ENCODE assay signal across 8 cellular contexts in genomic region chr17:6639014-6639650, GRCh38. TPM values are rescaled to one million over a fixed set of nuclear protein-coding genes. Genes with fewer than 3 reads are reported as not detected.
DNase-seq lines count a peak whose midpoint lies in the region; ATAC-seq and TF ChIP-seq lines count a peak whose summit lies in the region.

No MANE protein-coding gene starts in this region.

- H3K9me2 ChIP-seq in OCI-LY1 (ENCODE audit: low read depth, low read length) = no peaks in the 10 kb centered on the region
- no peaks in the 10 kb centered on the region for H3K9me2 ChIP-seq in neural cell (ENCODE audit: insufficient read depth, low read length)

- peaks cover 31% of the 10 kb centered on the region for H3K36me3 ChIP-seq in OCI-LY1 (ENCODE audit: insufficient read depth, low read length)
- H3K36me3 ChIP-seq in neural cell (ENCODE audit: insufficient read depth, low read length) = no peaks in the 10 kb centered on the region

- DNase-seq in endothelial cell (ENCODE audit: low spot score) (no peak), putamen (ENCODE audit: low spot score) (no peak), Kasumi-1 (lab: John Stamatoyannopoulos, UW) (no peak), SW480 (ENCODE audit: low spot score) (no peak)

- peaks cover 31% of the 10 kb centered on the region for H3K4me1 ChIP-seq in OCI-LY1 (ENCODE audit: insufficient read depth, low read length, severe bottlenecking)

- H3K79me2 ChIP-seq in OCI-LY1 (ENCODE audit: insufficient read depth, low read length) (peaks cover 6% of the 10 kb centered on the region; the same call in 1 of the 2 replicates), neural cell (replicated peaks; ENCODE audit: insufficient read depth, low read length) (peaks cover 32% of the 10 kb centered on the region)

- H3K4me2 ChIP-seq in OCI-LY1 (ENCODE audit: low read length) = peak overlapping the region; percentile 98
- peak overlapping the region; percentile 95 for H3K4me2 ChIP-seq in neural cell (ENCODE audit: low read length)

- H3K27me3 ChIP-seq in OCI-LY1 (ENCODE audit: insufficient read depth, low read length) (no peaks in the 10 kb centered on the region), neural cell (ENCODE audit: insufficient read depth, low read depth, low read length) (no peaks in the 10 kb centered on the region)

- peaks cover 12% of the 10 kb centered on the region for H3K36me3 Mint-ChIP-seq in endothelial cell (ENCODE audit: low read depth, unreplicated experiment)

- H2AFZ ChIP-seq in OCI-LY1 (ENCODE audit: low read length) (no peak overlapping the region), neural cell (ENCODE audit: low read depth, low read length) (no peak overlapping the region)

- no peaks in the 10 kb centered on the region for H3K9me3 ChIP-seq in OCI-LY1 (ENCODE audit: low read length)
- H3K9me3 ChIP-seq in neural cell (ENCODE audit: low read length) = no peaks in the 10 kb centered on the region

- H3K27ac ChIP-seq in C4-2B (peak overlapping the region; percentile 90), OCI-LY1 (ENCODE audit: low read depth, low read length, poor library complexity, severe bottlenecking) (no peak overlapping the region), neural cell (ENCODE audit: low read length) (peak overlapping the region; percentile 90)

- H3K4me3 Mint-ChIP-seq in endothelial cell (ENCODE audit: unreplicated experiment) = peak overlapping the region; percentile 96

- TF ChIP-seq CTCF in C4-2B (conservative IDR thresholded peaks at IDR 0.05) (no peak), OCI-LY1 (IDR thresholded peaks at IDR 0.05; ENCODE audit: low read length) (no peak), endothelial cell (IDR thresholded peaks at IDR 0.05; ENCODE audit: unreplicated experiment) (no peak), neural cell (IDR thresholded peaks at IDR 0.05; ENCODE audit: poor library complexity, severe bottlenecking) (no peak)

- H3K27ac Mint-ChIP-seq in endothelial cell (ENCODE audit: unreplicated experiment) = peak overlapping the region; percentile 61

- TF ChIP-seq EP300 in neural cell (conservative IDR thresholded peaks at IDR 0.05; ENCODE audit: poor library complexity, severe bottlenecking) = no peak

- H3F3A ChIP-seq in OCI-LY1 (ENCODE audit: insufficient read depth, low read length) (no peaks in the 10 kb centered on the region; the same call in none of the 2 replicates), neural cell (ENCODE audit: insufficient read depth, low read length, poor library complexity, severe bottlenecking) (peaks cover 4% of the 10 kb centered on the region)

- ATAC-seq in GM18519 (IDR thresholded peaks at IDR 0.05; ENCODE audit: low FRiP score, unreplicated experiment) = no peak

- H3K27me3 Mint-ChIP-seq in endothelial cell (ENCODE audit: unreplicated experiment) = peaks cover 16% of the 10 kb centered on the region

- H3K9me3 Mint-ChIP-seq in endothelial cell (ENCODE audit: unreplicated experiment) = no peaks in the 10 kb centered on the region

- H3K4me1 Mint-ChIP-seq in endothelial cell (ENCODE audit: unreplicated experiment) = peaks cover 14% of the 10 kb centered on the region

- H4K20me1 ChIP-seq in OCI-LY1 (ENCODE audit: insufficient read depth, low read length) = no peaks in the 10 kb centered on the region
- H4K20me1 ChIP-seq in neural cell (ENCODE audit: insufficient read depth) = no peaks in the 10 kb centered on the region

- H3K4me3 ChIP-seq in OCI-LY1 (ENCODE audit: low read depth, low read length, poor library complexity, severe bottlenecking) (peak overlapping the region; percentile 88), neural cell (ENCODE audit: low read length) (peak overlapping the region; percentile 81)

- no peak for TF ChIP-seq RAD21 in neural cell (conservative IDR thresholded peaks at IDR 0.05)

- H3K9ac ChIP-seq in OCI-LY1 (ENCODE audit: low read length) (peak overlapping the region; percentile 99), neural cell (ENCODE audit: low read length) (peak overlapping the region; percentile 95)

TF ChIP-seq in neural cell, 6 proteins besides CTCF, POLR2A, EP300 and RAD21:
- no peak for TF ChIP-seq POLR2AphosphoS5 (IDR thresholded peaks at IDR 0.05)
- TF ChIP-seq TAF1 (IDR thresholded peaks at IDR 0.05; ENCODE audit: low read depth) = no peak
- TF ChIP-seq MXI1 (conservative IDR thresholded peaks at IDR 0.05; ENCODE audit: poor library complexity, severe bottlenecking) = no peak
- TF ChIP-seq REST (IDR thresholded peaks at IDR 0.05; ENCODE audit: borderline replicate concordance) = no peak
- no peak for TF ChIP-seq SMC3 (conservative IDR thresholded peaks at IDR 0.05; ENCODE audit: poor library complexity)
- TF ChIP-seq EZH2 (IDR thresholded peaks at IDR 0.05; ENCODE audit: borderline replicate concordance, insufficient read depth, low read length, poor library complexity, severe bottlenecking) = no peak
TF ChIP-seq in neural cell: peak in this region for 0.

RNA-seq across cellular contexts. Expression of gene KIAA0753, which starts 1.4 kb away (rescaled TPM):
- 22.6 TPM for total RNA-seq in endothelial cell (ENCODE audit: unreplicated experiment)
- 32.3 and 35.0 TPM in 2 replicates for polyA plus RNA-seq in neural cell
- 38.7 and 40.4 TPM in 2 replicates for polyA minus RNA-seq in neural cell

RNA-seq across cellular contexts. Expression of gene TXNDC17, which starts 1.7 kb away (rescaled TPM):
- total RNA-seq in endothelial cell (ENCODE audit: unreplicated experiment) = 94.2 TPM
- polyA plus RNA-seq in neural cell = 216 and 245 TPM in 2 replicates
- 46.3 and 81.4 TPM in 2 replicates for polyA minus RNA-seq in neural cell

RNA-seq across cellular contexts. Expression of gene MED31, which starts 12.3 kb away (rescaled TPM):
- total RNA-seq in endothelial cell (ENCODE audit: unreplicated experiment) = 18.3 TPM
- 27.3 and 29.7 TPM in 2 replicates for polyA plus RNA-seq in neural cell
- polyA minus RNA-seq in neural cell = 11.3 and 14.1 TPM in 2 replicates

RNA-seq across cellular contexts. Expression of gene C17orf100, which starts 12.4 kb away (rescaled TPM):
- 3.8 TPM for total RNA-seq in endothelial cell (ENCODE audit: unreplicated experiment)
- polyA plus RNA-seq in neural cell = 10.3 and 12.4 TPM in 2 replicates
- polyA minus RNA-seq in neural cell = 4.4 and 5.6 TPM in 2 replicates
